12 cellular contexts compared by ENCODE assay signal in the genomic region with DNA sequence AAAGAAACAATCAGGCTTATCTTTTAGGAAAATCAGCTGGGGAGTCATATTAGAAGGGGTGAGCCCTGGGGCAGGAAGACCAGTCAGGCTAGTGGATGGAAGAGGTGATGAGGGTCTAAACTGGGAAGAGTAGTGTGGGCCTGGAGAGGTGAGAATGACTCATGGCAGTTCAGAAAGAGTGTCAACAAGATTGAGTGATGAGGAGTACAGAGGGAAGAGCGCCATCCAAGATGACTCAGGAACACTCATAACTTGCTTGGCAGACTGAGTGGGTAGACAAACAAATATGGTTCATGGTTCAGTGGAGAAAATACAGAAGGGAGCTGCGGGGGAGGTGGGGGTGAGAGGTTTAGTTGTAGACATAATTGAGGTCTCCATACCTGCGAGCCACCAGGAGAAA. TPM values are rescaled to one million over a fixed set of nuclear protein-coding genes. Genes with fewer than 3 reads are reported as not detected.
A peak's percentile ranks its signal among the peaks of the same experiment; 100 is the strongest.
DNase-seq lines count a peak whose midpoint lies in the region; ATAC-seq, FAIRE-seq and TF ChIP-seq lines count a peak whose summit lies in the region.
"Had no signal": no experiment of that assay in that cellular context is flagged by ENCODE, and none has a peak within 500 bp of the region (broad histone marks: within the 10 kb centered on the region; RNA-seq: fewer than 3 reads in every experiment).

No MANE protein-coding gene starts in this region.

- no peaks in the 10 kb centered on the region for H4K20me1 ChIP-seq in K562 (replicated peaks; ENCODE audit: control insufficient read depth, insufficient read depth, low read length)

- H3K4me3 ChIP-seq in K562 (no peak overlapping the region), esophagus muscularis mucosa (no peak overlapping the region)
- H3K4me3 ChIP-seq: SJCRH30 had no signal

- no peaks in the 10 kb centered on the region for H3K9me1 ChIP-seq in K562 (ENCODE audit: control insufficient read depth, insufficient read depth, low read length)

- no peak overlapping the region for H3K9ac ChIP-seq in K562 (ENCODE audit: insufficient read depth in 1 of 2, low read depth in 2 of 2, low read length in 2 of 2)

- no peaks in the 10 kb centered on the region for H3K9me3 ChIP-seq in K562 (replicated peaks; ENCODE audit: control insufficient read depth, insufficient read depth, low read depth, low read length)
- no peaks in the 10 kb centered on the region for H3K9me3 ChIP-seq in esophagus muscularis mucosa
- H3K9me3 ChIP-seq: SJCRH30 had no signal

- H3K4me2 ChIP-seq in K562 (ENCODE audit: insufficient read depth, low read length): no peak overlapping the region

- no peak for TF ChIP-seq RAD21 in K562 (CRISPR knock-in tag; conservative IDR thresholded peaks at IDR 0.05 in 1 of 2, IDR thresholded peaks at IDR 0.05 in 1 of 2)

- peaks cover 31 to 33% of the 10 kb centered on the region in 2 donors for H3K27me3 Mint-ChIP-seq in stimulated activated naive B cell treated with anti-CD40 and anti-IgM and Interleukin-4, amounts not matched to agents 10 μg/mL and 1 μg/mL and 100 μg/mL, for 72 hours

- CTCF ChIA-PET in K562 (lab: Yijun Ruan, JAX; ENCODE audit: low intra/inter-chr PET ratio): no interaction called here

- no peak overlapping the region for H2AFZ ChIP-seq in K562 (ENCODE audit: low read depth, low read length)

- TF ChIP-seq POLR2A in K562 (conservative IDR thresholded peaks at IDR 0.05) (no peak), esophagus muscularis mucosa (IDR thresholded peaks at IDR 0.05; ENCODE audit: low read depth) (no peak)

- POLR2A ChIA-PET in K562 (lab: Yijun Ruan, JAX): no interaction called here

- H3K36me3 ChIP-seq in K562 (ENCODE audit: control insufficient read depth, insufficient read depth, low read length): no peaks in the 10 kb centered on the region
- H3K36me3 ChIP-seq in esophagus muscularis mucosa: no peaks in the 10 kb centered on the region
- H3K36me3 ChIP-seq: SJCRH30 had no signal

- WGBS in K562 (ENCODE audit: insufficient coverage, low coverage, missing lambda C conversion rate): 0% methylated on average over 3 of the region's 3 CpGs
- WGBS in esophagus muscularis mucosa: 87% methylated on average over 3 of the region's 3 CpGs

- no peaks in the 10 kb centered on the region for H3K4me1 ChIP-seq in K562 (replicated peaks in 1 of 2; ENCODE audit: control insufficient read depth in 2 of 2, insufficient read depth in 2 of 2, low read length in 2 of 2)
- H3K4me1 ChIP-seq in esophagus muscularis mucosa: no peaks in the 10 kb centered on the region

- peak; percentile 63; the same call in 2 of the 3 replicates for ATAC-seq in K562
- no peak for ATAC-seq in stimulated activated naive B cell treated with anti-CD40 and anti-IgM and Interleukin-4, amounts not matched to agents 10 μg/mL and 1 μg/mL and 100 μg/mL, for 72 hours (replicated peaks)

- intact Hi-C loops in K562 (cut with micrococcal nuclease) (loop anchor here (5.0 kb wide), 2 partner anchors 87 to 127 kb away; no protein-coding TSS in a partner anchor), esophagus muscularis mucosa (cut with DNase I) (loop anchor here (5.0 kb wide), 1 partner anchor 297 kb away; no protein-coding TSS in a partner anchor)

- TF ChIP-seq CTCF in K562 (IDR thresholded peaks at IDR 0.05 in 2 of 3, conservative IDR thresholded peaks at IDR 0.05 in 1 of 3; ENCODE audit: insufficient read depth in 2 of 3, low read depth in 1 of 3, low read length in 3 of 3) (no peak), esophagus muscularis mucosa (IDR thresholded peaks at IDR 0.05) (no peak)

- H3K9me3 Mint-ChIP-seq in stimulated activated naive B cell treated with anti-CD40 and anti-IgM and Interleukin-4, amounts not matched to agents 10 μg/mL and 1 μg/mL and 100 μg/mL, for 72 hours: no peaks in the 10 kb centered on the region

- TF ChIP-seq EP300 in K562 (IDR thresholded peaks at IDR 0.05; ENCODE audit: low read length): no peak
- TF ChIP-seq EP300 in esophagus muscularis mucosa (IDR thresholded peaks at IDR 0.05): no peak

- no TSS peak for BruUV-seq in K562 (replicated peaks; lab: Mats Ljungman, UMichigan)

- in situ Hi-C loops in K562 (cut with MboI): loop anchor here (25.0 kb wide), 1 partner anchor 302 kb away; no protein-coding TSS in a partner anchor

- H3K36me3 Mint-ChIP-seq in stimulated activated naive B cell treated with anti-CD40 and anti-IgM and Interleukin-4, amounts not matched to agents 10 μg/mL and 1 μg/mL and 100 μg/mL, for 72 hours: no peaks in the 10 kb centered on the region

- no peaks in the 10 kb centered on the region for H3K4me1 Mint-ChIP-seq in stimulated activated naive B cell treated with anti-CD40 and anti-IgM and Interleukin-4, amounts not matched to agents 10 μg/mL and 1 μg/mL and 100 μg/mL, for 72 hours

- no peaks in the 10 kb centered on the region for H3K79me2 ChIP-seq in K562 (ENCODE audit: control insufficient read depth, insufficient read depth, low read length)

- no peaks in the 10 kb centered on the region for H3K27me3 ChIP-seq in K562 (ENCODE audit: control insufficient read depth in 2 of 2, insufficient read depth in 2 of 2, low read length in 2 of 2)
- H3K27me3 ChIP-seq in esophagus muscularis mucosa: peaks cover 0 to 6% (median 0%) of the 10 kb centered on the region in 4 donors
- H3K27me3 ChIP-seq: SJCRH30 had no signal

- no peak overlapping the region for H3K4me3 Mint-ChIP-seq in stimulated activated naive B cell treated with anti-CD40 and anti-IgM and Interleukin-4, amounts not matched to agents 10 μg/mL and 1 μg/mL and 100 μg/mL, for 72 hours

- FAIRE-seq in K562 (lab: Jason Lieb, UNC): no peak
- FAIRE-seq: H1 had no signal

- no peak overlapping the region for H3K27ac Mint-ChIP-seq in stimulated activated naive B cell treated with anti-CD40 and anti-IgM and Interleukin-4, amounts not matched to agents 10 μg/mL and 1 μg/mL and 100 μg/mL, for 72 hours

- DNase-seq in NCI-H1092 treated with DMSO at 0.1 percent for 48 hours (lab: John Stamatoyannopoulos, UW) (peak; percentile 23), NCI-H1092 (lab: John Stamatoyannopoulos, UW) (no peak), HK-2 (ENCODE audit: unreplicated experiment) (peak; percentile 35), K562 (ENCODE audit: extremely low read depth in 1 of 4, low spot score in 3 of 4) (peak in 1 of 4 experiments; percentile 30), pulmonary artery endothelial cell (ENCODE audit: low read depth, low spot score) (peak; percentile 71), esophagus muscularis mucosa (ENCODE audit: extremely low spot score) (no peak), DMS153 treated with DMSO at 0.1 percent for 48 hours (lab: John Stamatoyannopoulos, UW; ENCODE audit: unreplicated experiment) (no peak)
- DNase-seq in stimulated activated naive B cell treated with anti-CD40 and anti-IgM and Interleukin-4, amounts not matched to agents 10 μg/mL and 1 μg/mL and 100 μg/mL, for 72 hours: no peak
- DNase-seq: central memory CD4-positive, alpha-beta T cell; right cardiac atrium; SJCRH30 had no signal

- no peak overlapping the region for H3K27ac ChIP-seq in K562 (ENCODE audit: extremely low read depth, low read depth, low read length)
- no peak overlapping the region for H3K27ac ChIP-seq in esophagus muscularis mucosa (replicated peaks in 1 of 4)
- H3K27ac ChIP-seq: SJCRH30 had no signal

TF ChIP-seq in K562, 482 proteins besides CTCF, POLR2A, EP300 and RAD21 (continues in another document):
- TF ChIP-seq, protein P1, sequence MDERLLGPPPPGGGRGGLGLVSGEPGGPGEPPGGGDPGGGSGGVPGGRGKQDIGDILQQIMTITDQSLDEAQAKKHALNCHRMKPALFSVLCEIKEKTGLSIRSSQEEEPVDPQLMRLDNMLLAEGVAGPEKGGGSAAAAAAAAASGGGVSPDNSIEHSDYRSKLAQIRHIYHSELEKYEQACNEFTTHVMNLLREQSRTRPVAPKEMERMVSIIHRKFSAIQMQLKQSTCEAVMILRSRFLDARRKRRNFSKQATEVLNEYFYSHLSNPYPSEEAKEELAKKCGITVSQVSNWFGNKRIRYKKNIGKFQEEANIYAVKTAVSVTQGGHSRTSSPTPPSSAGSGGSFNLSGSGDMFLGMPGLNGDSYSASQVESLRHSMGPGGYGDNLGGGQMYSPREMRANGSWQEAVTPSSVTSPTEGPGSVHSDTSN (CRISPR knock-in tag; IDR thresholded peaks at IDR 0.05; ENCODE audit: low read depth): no peak
- TF ChIP-seq, protein P1 (tag; conservative IDR thresholded peaks at IDR 0.05; ENCODE audit: low read depth): peak; percentile 94

RNA-seq across cellular contexts. Expression of a gene that starts 17.3 kb away (rescaled TPM):
- total RNA-seq in K562 (2011; cell fraction: chromatin; rRNA removed; ENCODE audit: low replicate concordance): not detected in 2 replicates
- total RNA-seq in K562 (2011; cell fraction: nucleolus; rRNA removed): not detected in 2 replicates
- not detected in 2 replicates for total RNA-seq in K562 (2011; cell fraction: nucleoplasm; rRNA removed)
- not detected in 2 replicates for total RNA-seq in K562 (2014; rRNA removed)
- not detected in 2 replicates for total RNA-seq in K562 (2014; rRNA removed; fragmentation: Illumina TruSeq; extraction: Trizol)
- total RNA-seq in K562 (2015; rRNA removed; fragmentation: Illumina TruSeq; extraction: Trizol): not detected in 2 replicates
- total RNA-seq in K562 (2021): not detected in 2 replicates
- polyA plus RNA-seq in K562 (2011; rRNA removed): not detected in 2 replicates
- not detected in 2 replicates for polyA plus RNA-seq in K562 (2011; cell fraction: cytosol; rRNA removed)
- not detected in 2 replicates for polyA plus RNA-seq in K562 (2011; cell fraction: nucleus; rRNA removed)
- not detected in 2 replicates for polyA plus RNA-seq in K562 (2012)
- not detected in 2 replicates for polyA plus RNA-seq in K562 (2014; fragmentation: Illumina TruSeq; extraction: Trizol)
- not detected for polyA plus RNA-seq in K562 (2014; fragmentation: Nextera tagmentation; extraction: Ambion mirVana)
- not detected in 2 replicates for polyA plus RNA-seq in K562 (2014; rRNA removed)
- not detected in 2 replicates for polyA minus RNA-seq in K562 (2011; rRNA and poly(A)+ RNA removed)
- polyA minus RNA-seq in K562 (2011; cell fraction: cytosol; rRNA and poly(A)+ RNA removed): not detected in 2 replicates
- not detected in 2 replicates for polyA minus RNA-seq in K562 (2011; cell fraction: nucleus; rRNA and poly(A)+ RNA removed)
- total RNA-seq in pulmonary artery endothelial cell: 0.28 and 0.40 TPM in 2 replicates
- total RNA-seq in esophagus muscularis mucosa: 1 to 10 TPM in 2 of 4 donors, not detected in 2; 1.2 to 1.9 TPM
- total RNA-seq: SJCRH30 had no signal

Comparison
In these comparisons a context has a peak if more than half of its experiments do, and no peak if none do; other contexts are left out.
1. DNase-seq: peak in NCI-H1092 treated with DMSO at 0.1 percent for 48 hours (single experiment), HK-2 (single experiment) and pulmonary artery endothelial cell (single experiment); none in NCI-H1092 (single experiment), esophagus muscularis mucosa (single experiment), DMS153 treated with DMSO at 0.1 percent for 48 hours (single experiment) and stimulated activated naive B cell treated with anti-CD40 and anti-IgM and Interleukin-4, amounts not matched to agents 10 μg/mL and 1 μg/mL and 100 μg/mL, for 72 hours (single experiment).